In genomic region chr10:109773818-109774440, GRCh38 we compare ENCODE assay signal across 9 cellular contexts.
A peak's percentile ranks its signal among the peaks of the same experiment; 100 is the strongest.
DNase-seq lines count a peak whose midpoint lies in the region; ATAC-seq and TF ChIP-seq lines count a peak whose summit lies in the region.
"Had no signal": no experiment of that assay in that cellular context is flagged by ENCODE, and none has a peak within 500 bp of the region (broad histone marks: within the 10 kb centered on the region; RNA-seq: fewer than 3 reads in every experiment).

No MANE protein-coding gene starts in this region.

- no peaks in the 10 kb centered on the region for H3K79me2 ChIP-seq in SK-N-SH (ENCODE audit: insufficient read depth)

- WGBS in SK-N-SH (ENCODE audit: low lambda C conversion rate): 29% methylated on average over 3 of the region's 3 CpGs

- intact Hi-C loops in Right ventricle myocardium superior (cut with DNase I): no loop called here

- DNase-seq in G401 (ENCODE audit: low spot score) (peak; percentile 6), SK-N-SH (peak; percentile 30), iPS-NIHi7 (ENCODE audit: extremely low spot score) (peak; percentile 45), midbrain (lab: John Stamatoyannopoulos, UW) (no peak), Right ventricle myocardium superior (no peak)

- no peak overlapping the region for H3K4me2 ChIP-seq in SK-N-SH

- TF ChIP-seq CTCF in SK-N-SH (IDR thresholded peaks at IDR 0.05): peak; percentile 78

- TF ChIP-seq RAD21 in SK-N-SH (IDR thresholded peaks at IDR 0.05; ENCODE audit: low read length): peak; percentile 72

- no peaks in the 10 kb centered on the region for H3K27me3 ChIP-seq in SK-N-SH (ENCODE audit: insufficient read depth)
- H3K27me3 ChIP-seq: neutrophil had no signal

- no peaks in the 10 kb centered on the region for H4K20me1 ChIP-seq in SK-N-SH (ENCODE audit: insufficient read depth)

- no peak overlapping the region for H3K9ac ChIP-seq in SK-N-SH

- in situ Hi-C loops in G401 (cut with HindIII; ENCODE audit: low sequenced_read_pairs): no loop called here

- H3F3A ChIP-seq in SK-N-SH (replicated peaks; ENCODE audit: insufficient read depth): no peaks in the 10 kb centered on the region

- TF ChIP-seq EP300 in SK-N-SH (IDR thresholded peaks at IDR 0.05; ENCODE audit: borderline replicate concordance in 1 of 2, low read depth in 1 of 2, low read length in 1 of 2): no peak

- H3K4me1 ChIP-seq in SK-N-SH (ENCODE audit: control insufficient read depth in 1 of 2, insufficient read depth in 2 of 2, low read depth in 1 of 2, low read length in 1 of 2): no peaks in the 10 kb centered on the region

- H3K27ac ChIP-seq in SK-N-SH (ENCODE audit: low read depth in 2 of 2, low read length in 1 of 2): no peak overlapping the region
- H3K27ac ChIP-seq: neutrophil had no signal

- CTCF ChIA-PET in SK-N-SH (lab: Yijun Ruan, JAX): interaction anchor here (0.7 to 2.0 kb wide), 31 partner anchors 10 to 887 kb away, joined by 3 to 13 read pairs (median 3); no protein-coding TSS in a partner anchor

- H3K9me3 ChIP-seq in SK-N-SH: no peaks in the 10 kb centered on the region
- H3K9me3 ChIP-seq: neutrophil had no signal

- H3K36me3 ChIP-seq in SK-N-SH (replicated peaks in 1 of 2; ENCODE audit: control insufficient read depth in 1 of 2, insufficient read depth in 2 of 2, low read length in 1 of 2): no peaks in the 10 kb centered on the region
- H3K36me3 ChIP-seq: neutrophil had no signal

- peak; percentile 52 for ATAC-seq in HG02981 (IDR thresholded peaks at IDR 0.05; ENCODE audit: unreplicated experiment)
- ATAC-seq in GM21576 (IDR thresholded peaks at IDR 0.05; ENCODE audit: unreplicated experiment): no peak
- ATAC-seq in GM19023 (IDR thresholded peaks at IDR 0.05; ENCODE audit: unreplicated experiment): no peak
- ATAC-seq in Right ventricle myocardium superior (ENCODE audit: poor library complexity): no peak

- POLR2A ChIA-PET in SK-N-SH (lab: Yijun Ruan, JAX): no interaction called here

- H3K4me3 ChIP-seq in SK-N-SH (ENCODE audit: low read depth in 2 of 2, low read length in 1 of 2): peak overlapping the region in 1 of 2 experiments; percentile 29; a peak in 1 of 4 replicates

- H3K9me2 ChIP-seq in SK-N-SH: no peaks in the 10 kb centered on the region

- H2AFZ ChIP-seq in SK-N-SH (ENCODE audit: low read depth): no peak overlapping the region

TF ChIP-seq in SK-N-SH, 30 proteins besides CTCF, POLR2A, EP300 and RAD21:
- TF ChIP-seq FOXJ3 (CRISPR knock-in tag; IDR thresholded peaks at IDR 0.05): no peak
- no peak for TF ChIP-seq CHD2 (IDR thresholded peaks at IDR 0.05; ENCODE audit: low read length, partially characterized antibody)
- TF ChIP-seq SMC3 (IDR thresholded peaks at IDR 0.05; ENCODE audit: low read depth, low read length): peak; percentile 30; the same call in 1 of the 2 replicates

Comparison
In these comparisons a context has a peak if more than half of its experiments do, and no peak if none do; other contexts are left out.
1. DNase-seq: peak in G401 (single experiment), SK-N-SH (single experiment) and iPS-NIHi7 (single experiment); none in midbrain (single experiment) and Right ventricle myocardium superior (single experiment).